Comparison of ENCODE assay signal across 8 cellular contexts in the genomic region with DNA sequence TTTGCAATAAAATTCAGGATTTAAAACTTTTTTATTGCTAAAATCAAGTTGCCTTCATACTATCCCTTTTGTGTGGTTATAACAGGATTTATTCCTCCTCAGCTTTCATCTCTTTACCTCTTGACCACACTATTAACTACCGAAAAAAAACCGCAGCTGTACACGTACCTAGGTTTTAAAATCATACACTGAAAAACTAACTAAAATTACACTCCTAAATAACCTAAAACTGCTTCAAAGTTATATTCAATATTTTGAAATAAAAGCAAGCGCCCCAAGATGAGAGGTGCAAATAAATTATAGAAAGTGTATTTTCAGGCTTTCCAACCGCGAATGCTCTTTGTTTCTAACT. TPM values are rescaled to one million over a fixed set of nuclear protein-coding genes. Genes with fewer than 3 reads are reported as not detected.
A peak's percentile ranks its signal among the peaks of the same experiment; 100 is the strongest.
DNase-seq lines count a peak whose midpoint lies in the region; ATAC-seq and TF ChIP-seq lines count a peak whose summit lies in the region.

No MANE protein-coding gene starts in this region.

- no peaks in the 10 kb centered on the region for H3K9me3 Mint-ChIP-seq in memory B cell

- H3K4me1 Mint-ChIP-seq in memory B cell = peaks cover 3% of the 10 kb centered on the region

- ATAC-seq in heart left ventricle (no peak), left cardiac atrium (no peak), memory B cell (ENCODE audit: low read depth) (no peak), GM19467 (IDR thresholded peaks at IDR 0.05; ENCODE audit: unreplicated experiment) (no peak)

- no peaks in the 10 kb centered on the region for H3K9me3 ChIP-seq in heart left ventricle
- H3K9me3 ChIP-seq in adrenal gland (replicated peaks in 1 of 3) = no peaks in the 10 kb centered on the region
- H3K9me3 ChIP-seq in uterus = no peaks in the 10 kb centered on the region

- peak overlapping the region; percentile 54 for H3K27ac Mint-ChIP-seq in memory B cell

- peak overlapping the region; percentile 63 to 97 (median 93) for H3K4me3 ChIP-seq in heart left ventricle
- peak overlapping the region in 2 of 4 donors; percentile 77 to 94 for H3K4me3 ChIP-seq in adrenal gland
- peak overlapping the region; percentile 66 to 84 for H3K4me3 ChIP-seq in uterus

- intact Hi-C loops in heart left ventricle (cut with DNase I) (loop anchor here in 6 of 10 donors (5.0 kb wide), 4 partner anchors 39 to 616 kb away; partner anchors contain the start of genes SFT2D1 (in 4 of the 6) and CEP43 (in 1 of the 6)), left cardiac atrium (cut with DNase I) (no loop called here), adrenal gland (cut with DNase I) (loop anchor here in 1 of 2 donors (5.0 kb wide), 1 partner anchor 104 kb away; no protein-coding TSS in a partner anchor), uterus (cut with DNase I; ENCODE audit: low total_unique reads) (no loop called here)

- peaks cover 6 to 51% (median 25%) of the 10 kb centered on the region in 12 donors for H3K4me1 ChIP-seq in heart left ventricle
- peaks cover 6 to 20% of the 10 kb centered on the region in 2 donors for H3K4me1 ChIP-seq in adrenal gland (replicated peaks in 1 of 2)
- no peaks in the 10 kb centered on the region for H3K4me1 ChIP-seq in uterus

- peak overlapping the region; percentile 90 for H3K4me3 Mint-ChIP-seq in memory B cell

- 24 to 39% (median 36%) methylated on average over 6 of the region's 6 CpGs for WGBS in heart left ventricle, 4 donors
- 20 to 27% (median 27%) methylated on average over 6 of the region's 6 CpGs for WGBS in adrenal gland, 4 donors

- H3K27me3 ChIP-seq in heart left ventricle (no peaks in the 10 kb centered on the region), adrenal gland (no peaks in the 10 kb centered on the region), uterus (no peaks in the 10 kb centered on the region)

- no peaks in the 10 kb centered on the region for H3K36me3 Mint-ChIP-seq in memory B cell

- no peak for DNase-seq in heart left ventricle
- no peak for DNase-seq in left cardiac atrium
- DNase-seq in adrenal gland = no peak
- DNase-seq in memory B cell (ENCODE audit: low spot score in 2 of 2) = no peak
- DNase-seq in uterus = no peak
- DNase-seq in 8988T = no peak
- no peak for DNase-seq in NCI-H1417 (lab: John Stamatoyannopoulos, UW)

- TF ChIP-seq CTCF in heart left ventricle (IDR thresholded peaks at IDR 0.05) (no peak), adrenal gland (IDR thresholded peaks at IDR 0.05) (no peak), uterus (IDR thresholded peaks at IDR 0.05) (no peak)

- H3K36me3 ChIP-seq in heart left ventricle (no peaks in the 10 kb centered on the region), adrenal gland (replicated peaks in 1 of 2) (no peaks in the 10 kb centered on the region), uterus (no peaks in the 10 kb centered on the region)

- H3K27ac ChIP-seq in heart left ventricle (peak overlapping the region in 11 of 12 donors; percentile 93 to 98 (median 97)), adrenal gland (peak overlapping the region in 3 of 5 donors; percentile 86 to 96 (median 96)), uterus (peak overlapping the region; percentile 78 to 89)

- no peaks in the 10 kb centered on the region for H3K27me3 Mint-ChIP-seq in memory B cell

- TF ChIP-seq POLR2A in heart left ventricle (IDR thresholded peaks at IDR 0.05) = no peak
- TF ChIP-seq POLR2A in adrenal gland (IDR thresholded peaks at IDR 0.05) = no peak
- no peak for TF ChIP-seq POLR2A in uterus (IDR thresholded peaks at IDR 0.05)

RNA-seq across cellular contexts. Expression of gene MPC1, which starts 1.4 kb away (rescaled TPM):
- total RNA-seq in heart left ventricle (100 to 1,000 TPM; 213 to 796 (median 542) TPM), left cardiac atrium (100 to 1,000 TPM; 273 to 352 TPM), adrenal gland (10 to 100 TPM; 22.8 to 70.3 (median 46.0) TPM), uterus (10 to 100 TPM; 14.1 to 62.1 (median 41.7) TPM)
- polyA plus RNA-seq in heart left ventricle (100 to 1,000 TPM; 310 to 655 TPM), adrenal gland (10 to 100 TPM; 32.3 to 76.9 (median 55.6) TPM)

RNA-seq across cellular contexts. Expression of gene SFT2D1, which starts 39.0 kb away (rescaled TPM):
- total RNA-seq in heart left ventricle = 10 to 100 TPM; 16.8 to 30.8 (median 20.9) TPM
- 10 to 100 TPM; 37.1 to 41.5 TPM for polyA plus RNA-seq in heart left ventricle
- 10 to 100 TPM; 26.3 to 28.0 TPM for total RNA-seq in left cardiac atrium
- 10 to 100 TPM; 32.6 to 68.0 (median 50.0) TPM for total RNA-seq in adrenal gland
- polyA plus RNA-seq in adrenal gland = 10 to 100 TPM; 33.4 to 50.0 (median 40.1) TPM
- total RNA-seq in uterus = 10 to 100 TPM in 3 of 4 donors, 1 to 10 TPM in 1; 6.1 to 35.8 (median 33.0) TPM

Comparison
In these comparisons a context has a peak if more than half of its experiments do, and no peak if none do; other contexts are left out.
1. intact Hi-C loops: an anchor here in heart left ventricle (5.0 kb wide); none called in left cardiac atrium and uterus.